8 cellular contexts compared by ENCODE assay signal in the genomic region with DNA sequence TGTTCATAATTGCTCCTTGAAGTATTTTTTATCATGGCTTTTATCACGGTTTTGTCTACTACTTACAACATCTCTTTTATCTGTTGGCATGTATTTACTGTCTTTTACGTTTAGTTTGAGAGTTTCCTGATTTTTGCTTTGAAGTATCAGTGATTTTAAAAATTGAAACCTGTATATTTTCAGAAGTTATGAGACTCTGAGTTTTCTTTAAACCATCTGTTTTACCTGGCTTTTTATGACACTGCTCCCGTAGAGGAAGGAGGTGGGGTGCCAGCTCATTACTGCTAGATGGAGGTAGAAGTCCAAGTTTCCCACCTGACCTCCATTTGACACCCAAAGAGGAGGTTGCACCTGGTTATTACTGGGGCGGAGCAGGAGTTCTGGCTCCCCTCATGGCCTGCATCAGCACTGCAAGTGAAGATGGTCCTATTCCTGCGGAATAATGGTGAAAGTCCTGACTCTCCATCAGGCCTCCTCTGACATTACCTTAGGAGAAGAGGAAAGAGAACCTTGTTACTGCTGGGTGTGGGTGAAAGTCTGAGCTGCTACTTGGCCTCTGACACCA. TPM values are rescaled to one million over a fixed set of nuclear protein-coding genes. Genes with fewer than 3 reads are reported as not detected.
DNase-seq lines count a peak whose midpoint lies in the region; ATAC-seq and TF ChIP-seq lines count a peak whose summit lies in the region.

No MANE protein-coding gene starts in this region.

- peaks cover 13% of the 10 kb centered on the region for H3F3A ChIP-seq in MM.1S (ENCODE audit: insufficient read depth, low read length)

- H3K4me3 ChIP-seq in MM.1S (ENCODE audit: low read length) (no peak overlapping the region), lower lobe of right lung (no peak overlapping the region)
- H3K4me3 ChIP-seq in naive thymus-derived CD4-positive, alpha-beta T cell (ENCODE audit: low read length), result no peak overlapping the region

- no peaks in the 10 kb centered on the region for H4K20me1 ChIP-seq in MM.1S (ENCODE audit: insufficient read depth, low read length)

- H3K4me1 ChIP-seq in MM.1S (ENCODE audit: low read length), result peaks cover 18% of the 10 kb centered on the region
- H3K4me1 ChIP-seq in naive thymus-derived CD4-positive, alpha-beta T cell (ENCODE audit: control insufficient read depth in 2 of 2, insufficient read depth in 2 of 2, low read length in 2 of 2), result peaks cover 0 to 28% of the 10 kb centered on the region in 2 donors
- peaks cover 4% of the 10 kb centered on the region for H3K4me1 ChIP-seq in lower lobe of right lung

- peak; percentile 87 for ATAC-seq in naive thymus-derived CD4-positive, alpha-beta T cell
- ATAC-seq in GM21367 (IDR thresholded peaks at IDR 0.05; ENCODE audit: unreplicated experiment) (no peak), GM18519 (IDR thresholded peaks at IDR 0.05; ENCODE audit: low FRiP score, unreplicated experiment) (no peak), lower lobe of right lung (no peak)

- no peaks in the 10 kb centered on the region for H3K9me3 ChIP-seq in MM.1S (replicated peaks; ENCODE audit: insufficient read depth, low read length)
- no peaks in the 10 kb centered on the region for H3K9me3 ChIP-seq in naive thymus-derived CD4-positive, alpha-beta T cell (ENCODE audit: control insufficient read depth in 2 of 3, low read length in 3 of 3)
- H3K9me3 ChIP-seq in lower lobe of right lung, result no peaks in the 10 kb centered on the region

- H3K27me3 ChIP-seq in MM.1S (replicated peaks; ENCODE audit: insufficient read depth, low read length) (no peaks in the 10 kb centered on the region), lower lobe of right lung (ENCODE audit: low read depth) (no peaks in the 10 kb centered on the region)
- no peaks in the 10 kb centered on the region for H3K27me3 ChIP-seq in naive thymus-derived CD4-positive, alpha-beta T cell (ENCODE audit: control insufficient read depth in 2 of 2, insufficient read depth in 2 of 2, low read length in 2 of 2)

- H2AFZ ChIP-seq in MM.1S (ENCODE audit: low read length), result no peak overlapping the region

- no peak overlapping the region for H3K4me2 ChIP-seq in MM.1S (ENCODE audit: low read depth, low read length)

- no peaks in the 10 kb centered on the region for H3K27me3 Mint-ChIP-seq in activated naive CD4-positive, alpha-beta T cell treated with anti-CD3 and anti-CD28 coated beads for 36 hours (ENCODE audit: low read depth)
- H3K27me3 Mint-ChIP-seq in naive thymus-derived CD4-positive, alpha-beta T cell, result no peaks in the 10 kb centered on the region

- H3K9me3 Mint-ChIP-seq in activated naive CD4-positive, alpha-beta T cell treated with anti-CD3 and anti-CD28 coated beads for 36 hours, result no peaks in the 10 kb centered on the region
- no peaks in the 10 kb centered on the region for H3K9me3 Mint-ChIP-seq in naive thymus-derived CD4-positive, alpha-beta T cell

- H3K9ac ChIP-seq in MM.1S (ENCODE audit: low read length), result no peak overlapping the region

- H3K36me3 ChIP-seq in MM.1S (replicated peaks; ENCODE audit: insufficient read depth, low read length), result no peaks in the 10 kb centered on the region
- H3K36me3 ChIP-seq in naive thymus-derived CD4-positive, alpha-beta T cell (ENCODE audit: control insufficient read depth in 2 of 3, insufficient read depth in 3 of 3, low read length in 3 of 3), result no peaks in the 10 kb centered on the region
- no peaks in the 10 kb centered on the region for H3K36me3 ChIP-seq in lower lobe of right lung

- no peak overlapping the region for H3K27ac ChIP-seq in MM.1S (ENCODE audit: low read length)
- peak overlapping the region; percentile 54 for H3K27ac ChIP-seq in naive thymus-derived CD4-positive, alpha-beta T cell (ENCODE audit: low read depth, low read length)
- H3K27ac ChIP-seq in lower lobe of right lung, result no peak overlapping the region

- no peak overlapping the region for H3K4me3 Mint-ChIP-seq in activated naive CD4-positive, alpha-beta T cell treated with anti-CD3 and anti-CD28 coated beads for 36 hours
- peak overlapping the region; percentile 37 to 86 (median 60) for H3K4me3 Mint-ChIP-seq in naive thymus-derived CD4-positive, alpha-beta T cell

- H3K9me2 ChIP-seq in MM.1S (replicated peaks; ENCODE audit: insufficient read depth, low read length), result no peaks in the 10 kb centered on the region

- H3K36me3 Mint-ChIP-seq in activated naive CD4-positive, alpha-beta T cell treated with anti-CD3 and anti-CD28 coated beads for 36 hours (ENCODE audit: low read depth), result no peaks in the 10 kb centered on the region
- no peaks in the 10 kb centered on the region for H3K36me3 Mint-ChIP-seq in naive thymus-derived CD4-positive, alpha-beta T cell

- H3K27ac Mint-ChIP-seq in activated naive CD4-positive, alpha-beta T cell treated with anti-CD3 and anti-CD28 coated beads for 36 hours, result peak overlapping the region; percentile 71
- peak overlapping the region; percentile 66 to 97 (median 89) for H3K27ac Mint-ChIP-seq in naive thymus-derived CD4-positive, alpha-beta T cell

- CTCF ChIA-PET in activated naive CD4-positive, alpha-beta T cell treated with anti-CD3 and anti-CD28 coated beads for 36 hours (lab: Charles Lee), result interaction anchor here (0.6 to 8.6 kb wide), 8 partner anchors 10 to 199 kb away, joined by 3 to 108 read pairs (median 4); a partner anchor contains a TSS
- CTCF ChIA-PET in naive thymus-derived CD4-positive, alpha-beta T cell (lab: Charles Lee), result interaction anchor here (0.6 to 3.9 kb wide), 9 partner anchors 8 to 493 kb away, joined by 3 to 38 read pairs (median 4); a partner anchor contains a TSS

- POLR2A ChIA-PET in naive thymus-derived CD4-positive, alpha-beta T cell (lab: Charles Lee), result interaction anchor here (0.6 to 9.6 kb wide), 11 partner anchors 10 to 373 kb away, joined by 3 to 210 read pairs (median 6); a partner anchor contains a TSS

- DNase-seq in MM.1S (peak; percentile 19), NCI-H187 (lab: John Stamatoyannopoulos, UW) (no peak), lower lobe of right lung (no peak)
- peak; percentile 81 for DNase-seq in activated naive CD4-positive, alpha-beta T cell treated with anti-CD3 and anti-CD28 coated beads for 36 hours
- peak in 7 of 9 donors; percentile 44 to 59 (median 51) for DNase-seq in naive thymus-derived CD4-positive, alpha-beta T cell

- no peaks in the 10 kb centered on the region for H3K79me2 ChIP-seq in MM.1S (ENCODE audit: low read length)

- TF ChIP-seq CTCF in GM12872 (IDR thresholded peaks at IDR 0.05; ENCODE audit: insufficient read depth, low read depth, low read length), result peak; percentile 69
- TF ChIP-seq CTCF in MM.1S (IDR thresholded peaks at IDR 0.05; ENCODE audit: low read length), result peak; percentile 32
- no peak for TF ChIP-seq CTCF in lower lobe of right lung (IDR thresholded peaks at IDR 0.05)

- intact Hi-C loops in activated naive CD4-positive, alpha-beta T cell treated with anti-CD3 and anti-CD28 coated beads for 36 hours (cut with micrococcal nuclease), result loop anchor here (1.0 to 2.0 kb wide), 10 partner anchors 11 to 374 kb away; a partner anchor contains a TSS
- intact Hi-C loops in naive thymus-derived CD4-positive, alpha-beta T cell (cut with micrococcal nuclease), result loop anchor here in 1 of 2 donors (1.0 kb wide), 2 partner anchors 11 to 203 kb away; a partner anchor contains a TSS
- intact Hi-C loops in lower lobe of right lung (cut with DNase I), result no loop called here

- H3K4me1 Mint-ChIP-seq in activated naive CD4-positive, alpha-beta T cell treated with anti-CD3 and anti-CD28 coated beads for 36 hours (ENCODE audit: low read depth), result peaks cover 44% of the 10 kb centered on the region
- peaks cover 13 to 36% (median 30%) of the 10 kb centered on the region in 7 donors for H3K4me1 Mint-ChIP-seq in naive thymus-derived CD4-positive, alpha-beta T cell

RNA-seq across cellular contexts. Expression of a gene that starts 10.0 kb away (rescaled TPM):
- total RNA-seq in activated naive CD4-positive, alpha-beta T cell treated with anti-CD3 and anti-CD28 coated beads for 36 hours, result 10 to 100 TPM; 25.0 to 29.6 TPM
- 10 to 100 TPM; 47.2 to 83.4 (median 67.8) TPM for total RNA-seq in naive thymus-derived CD4-positive, alpha-beta T cell
- 10 to 100 TPM; 65.3 to 83.2 TPM for polyA plus RNA-seq in naive thymus-derived CD4-positive, alpha-beta T cell
- total RNA-seq in lower lobe of right lung, result 29.8 TPM

Comparison
In these comparisons a context has a peak if more than half of its experiments do, and no peak if none do; other contexts are left out.
1. DNase-seq: peak in MM.1S (single experiment), activated naive CD4-positive, alpha-beta T cell treated with anti-CD3 and anti-CD28 coated beads for 36 hours (single experiment) and naive thymus-derived CD4-positive, alpha-beta T cell (7 of 9); none in NCI-H187 (0 of 2) and lower lobe of right lung (single experiment).